Comparison of ENCODE assay signal across 8 cellular contexts in the genomic region with DNA sequence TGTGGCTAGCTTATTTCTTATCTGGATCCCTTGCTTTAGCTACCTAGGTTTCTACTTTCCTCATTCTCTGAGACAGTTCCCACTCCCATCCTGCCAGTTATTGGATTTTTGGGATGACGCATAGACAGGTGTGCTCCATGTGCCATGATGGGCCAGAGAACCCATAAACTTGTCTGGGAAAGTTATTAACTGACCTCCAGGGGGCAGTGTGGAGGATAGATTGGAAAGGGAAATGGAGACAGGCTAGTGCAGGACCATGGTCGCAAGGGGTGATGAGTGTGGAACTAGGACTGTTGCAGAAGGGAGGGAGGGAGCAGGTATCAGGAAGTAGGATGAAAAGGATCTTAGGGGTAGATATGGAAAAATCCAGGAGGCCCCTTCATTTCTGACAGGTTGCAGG.
A peak's percentile ranks its signal among the peaks of the same experiment; 100 is the strongest.
DNase-seq lines count a peak whose midpoint lies in the region; ATAC-seq lines count a peak whose summit lies in the region.

No MANE protein-coding gene starts in this region.

- no peaks in the 10 kb centered on the region for H3K36me3 Mint-ChIP-seq in activated naive CD8-positive, alpha-beta T cell treated with anti-CD3 and anti-CD28 coated beads, Interleukin-2, amount 10 ng/mL, durations not matched to agents 7 days and 5 days

- POLR2A ChIA-PET in activated naive CD8-positive, alpha-beta T cell treated with anti-CD3 and anti-CD28 coated beads, Interleukin-2, amount 10 ng/mL, durations not matched to agents 7 days and 5 days (lab: Charles Lee) = no interaction called here

- DNase-seq in AG08396 (ENCODE audit: low spot score) (peak; percentile 47), GM03348 (ENCODE audit: low spot score) (peak; percentile 28), NCI-H1694 treated with DMSO at 0.1 percent for 48 hours (lab: John Stamatoyannopoulos, UW) (peak; percentile 69), kidney glomerular epithelial cell (lab: John Stamatoyannopoulos, UW) (peak; percentile 13), OCI-M2 (lab: John Stamatoyannopoulos, UW; ENCODE audit: unreplicated experiment) (no peak), cerebellum (ENCODE audit: low spot score) (no peak)
- DNase-seq in activated naive CD8-positive, alpha-beta T cell treated with anti-CD3 and anti-CD28 coated beads, Interleukin-2, amount 10 ng/mL, durations not matched to agents 7 days and 5 days = no peak

- H3K9me3 Mint-ChIP-seq in activated naive CD8-positive, alpha-beta T cell treated with anti-CD3 and anti-CD28 coated beads, Interleukin-2, amount 10 ng/mL, durations not matched to agents 7 days and 5 days = no peaks in the 10 kb centered on the region

- H3K4me3 Mint-ChIP-seq in activated naive CD8-positive, alpha-beta T cell treated with anti-CD3 and anti-CD28 coated beads, Interleukin-2, amount 10 ng/mL, durations not matched to agents 7 days and 5 days = no peak overlapping the region

- ATAC-seq in activated naive CD8-positive, alpha-beta T cell treated with anti-CD3 and anti-CD28 coated beads, Interleukin-2, amount 10 ng/mL, durations not matched to agents 7 days and 5 days (ENCODE audit: low read depth) = peak; percentile 50
- no peak for ATAC-seq in HG03159 (IDR thresholded peaks at IDR 0.05; ENCODE audit: unreplicated experiment)

- H3K27ac Mint-ChIP-seq in activated naive CD8-positive, alpha-beta T cell treated with anti-CD3 and anti-CD28 coated beads, Interleukin-2, amount 10 ng/mL, durations not matched to agents 7 days and 5 days = no peak overlapping the region

- no peaks in the 10 kb centered on the region for H3K4me1 Mint-ChIP-seq in activated naive CD8-positive, alpha-beta T cell treated with anti-CD3 and anti-CD28 coated beads, Interleukin-2, amount 10 ng/mL, durations not matched to agents 7 days and 5 days

- peaks cover 2% of the 10 kb centered on the region for H3K27me3 Mint-ChIP-seq in activated naive CD8-positive, alpha-beta T cell treated with anti-CD3 and anti-CD28 coated beads, Interleukin-2, amount 10 ng/mL, durations not matched to agents 7 days and 5 days

Comparison
In these comparisons a context has a peak if more than half of its experiments do, and no peak if none do; other contexts are left out.
1. DNase-seq: peak in AG08396 (single experiment), GM03348 (single experiment), NCI-H1694 treated with DMSO at 0.1 percent for 48 hours (single experiment) and kidney glomerular epithelial cell (single experiment); none in activated naive CD8-positive, alpha-beta T cell treated with anti-CD3 and anti-CD28 coated beads, Interleukin-2, amount 10 ng/mL, durations not matched to agents 7 days and 5 days (single experiment), OCI-M2 (single experiment) and cerebellum (single experiment).